ENCODE assay signal across 8 cellular contexts in the genomic region with DNA sequence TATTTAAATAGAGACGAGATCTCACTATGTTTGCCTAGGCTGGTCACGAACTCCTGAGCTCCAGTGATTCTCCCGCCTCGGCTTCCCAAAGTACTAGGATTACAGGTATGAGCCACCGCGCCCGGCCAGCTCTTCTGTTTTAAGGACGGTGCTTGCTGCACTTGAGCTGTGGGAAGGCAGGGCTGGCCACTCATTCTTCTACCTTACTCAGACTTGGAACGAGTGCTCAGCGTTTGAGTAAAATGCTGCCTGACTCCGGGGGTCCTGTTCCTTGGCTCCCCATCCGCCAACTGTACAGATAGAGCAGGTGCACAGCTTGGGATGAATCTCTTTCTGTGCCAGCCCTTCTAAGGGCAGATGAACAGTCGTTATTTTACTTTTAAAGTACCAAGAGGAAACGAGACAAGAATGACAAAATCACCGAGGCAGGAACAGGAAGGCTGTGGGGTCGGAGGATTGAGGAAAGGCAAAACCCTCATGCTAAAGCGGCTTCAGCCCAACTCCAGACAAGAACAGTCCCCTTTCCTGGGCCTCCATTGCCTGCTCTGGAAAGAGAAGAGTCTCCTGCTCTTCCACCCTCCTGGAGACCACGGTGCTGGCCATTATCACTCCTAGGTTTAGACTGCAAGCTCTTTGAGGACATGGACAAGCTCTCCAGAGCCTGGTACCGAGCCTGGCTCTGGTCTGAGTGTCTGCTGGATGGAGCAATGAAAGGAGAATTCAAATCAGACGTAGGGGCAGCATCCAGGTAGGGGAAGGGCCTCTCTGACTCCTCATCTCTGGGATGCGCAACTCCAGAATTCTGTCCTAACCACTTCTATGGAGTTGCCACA. TPM values are rescaled to one million over a fixed set of nuclear protein-coding genes. Genes with fewer than 3 reads are reported as not detected.
DNase-seq lines count a peak whose midpoint lies in the region; ATAC-seq and TF ChIP-seq lines count a peak whose summit lies in the region.

No MANE protein-coding gene starts in this region.

- H3K27ac ChIP-seq in Peyer's patch (peak overlapping the region; percentile 94 to 100 (median 98)), prostate gland (peak overlapping the region; percentile 97 to 99)
- peak overlapping the region; percentile 67 for H3K27ac ChIP-seq in effector memory CD4-positive, alpha-beta T cell (ENCODE audit: insufficient read depth, low read length, poor library complexity, severe bottlenecking)

- DNase-seq in NCI-H82 (lab: John Stamatoyannopoulos, UW) (peak; percentile 31), NCI-H82 treated with DMSO at 0.1 percent for 48 hours (lab: John Stamatoyannopoulos, UW; ENCODE audit: unreplicated experiment) (no peak), Peyer's patch (peak in 1 of 3 donors; percentile 46), prostate gland (ENCODE audit: low spot score) (no peak), COLO829 (ENCODE audit: low spot score) (no peak)
- DNase-seq in effector memory CD4-positive, alpha-beta T cell, result no peak

- no peak for TF ChIP-seq CTCF in Peyer's patch (IDR thresholded peaks at IDR 0.05)
- TF ChIP-seq CTCF in prostate gland (IDR thresholded peaks at IDR 0.05), result no peak

- TF ChIP-seq POLR2A in Peyer's patch (IDR thresholded peaks at IDR 0.05), result no peak
- no peak for TF ChIP-seq POLR2A in prostate gland (IDR thresholded peaks at IDR 0.05)

- no peaks in the 10 kb centered on the region for H3K9me3 ChIP-seq in Peyer's patch
- H3K9me3 ChIP-seq in effector memory CD4-positive, alpha-beta T cell (ENCODE audit: control insufficient read depth, low read length), result no peaks in the 10 kb centered on the region
- H3K9me3 ChIP-seq in prostate gland, result no peaks in the 10 kb centered on the region

- intact Hi-C loops in prostate gland (cut with DNase I), result loop anchor here (5.0 to 10.0 kb wide), 2 partner anchors 35 to 558 kb away; partner anchors contain the start of genes DNAL4 and RPL3

- H3K4me3 ChIP-seq in Peyer's patch (peak overlapping the region; percentile 80 to 97 (median 92)), prostate gland (peak overlapping the region; percentile 73 to 82)
- H3K4me3 ChIP-seq in effector memory CD4-positive, alpha-beta T cell (ENCODE audit: insufficient read depth, low read depth, low read length, poor library complexity, severe bottlenecking), result peak overlapping the region; percentile 62

- ATAC-seq in HG03442 (IDR thresholded peaks at IDR 0.05; ENCODE audit: unreplicated experiment) (no peak), GM21526 (IDR thresholded peaks at IDR 0.05; ENCODE audit: low FRiP score, unreplicated experiment) (no peak)

- no peaks in the 10 kb centered on the region for H3K27me3 ChIP-seq in Peyer's patch
- no peaks in the 10 kb centered on the region for H3K27me3 ChIP-seq in effector memory CD4-positive, alpha-beta T cell (replicated peaks; ENCODE audit: control insufficient read depth, insufficient read depth, low read length, poor library complexity, severe bottlenecking)
- no peaks in the 10 kb centered on the region for H3K27me3 ChIP-seq in prostate gland (replicated peaks; ENCODE audit: insufficient read depth)

- peaks cover 2 to 40% (median 17%) of the 10 kb centered on the region in 4 donors for H3K4me1 ChIP-seq in Peyer's patch
- peaks cover 43% of the 10 kb centered on the region for H3K4me1 ChIP-seq in effector memory CD4-positive, alpha-beta T cell (ENCODE audit: control insufficient read depth, insufficient read depth, low read length, poor library complexity, severe bottlenecking)
- peaks cover 18% of the 10 kb centered on the region for H3K4me1 ChIP-seq in prostate gland (replicated peaks)

- H3K36me3 ChIP-seq in Peyer's patch (peaks cover 0 to 10% (median 0%) of the 10 kb centered on the region in 3 donors), prostate gland (no peaks in the 10 kb centered on the region)
- peaks cover 13% of the 10 kb centered on the region for H3K36me3 ChIP-seq in effector memory CD4-positive, alpha-beta T cell (ENCODE audit: control insufficient read depth, insufficient read depth, low read length)

- WGBS in prostate gland, result 53% methylated on average over 21 of the region's 21 CpGs

RNA-seq across cellular contexts. Expression of gene SUN2, which starts 1.0 kb away (rescaled TPM):
- 100 to 1,000 TPM; 171 to 291 (median 248) TPM for total RNA-seq in Peyer's patch
- total RNA-seq in prostate gland, result 100 to 1,000 TPM; 401 to 445 TPM

RNA-seq across cellular contexts. Expression of gene DNAL4, which starts 37.1 kb away (rescaled TPM):
- 10 to 100 TPM in 3 of 4 donors, not detected in 1; 15.2 to 21.6 (median 16.2) TPM for total RNA-seq in Peyer's patch
- total RNA-seq in prostate gland, result 10 to 100 TPM; 36.9 to 41.8 TPM

RNA-seq across cellular contexts. Expression of gene GTPBP1, which starts 51.1 kb away (rescaled TPM):
- 100 to 1,000 TPM in 3 of 4 donors, 10 to 100 TPM in 1; 72.5 to 182 (median 131) TPM for total RNA-seq in Peyer's patch
- 10 to 100 TPM; 61.9 to 74.5 TPM for total RNA-seq in prostate gland

RNA-seq across cellular contexts. Expression of gene JOSD1, which starts 56.1 kb away (rescaled TPM):
- total RNA-seq in Peyer's patch (100 to 1,000 TPM in 3 of 4 donors, 10 to 100 TPM in 1; 77.6 to 156 (median 121) TPM), prostate gland (10 to 100 TPM; 56.7 to 69.2 TPM)
